In the genomic region with DNA sequence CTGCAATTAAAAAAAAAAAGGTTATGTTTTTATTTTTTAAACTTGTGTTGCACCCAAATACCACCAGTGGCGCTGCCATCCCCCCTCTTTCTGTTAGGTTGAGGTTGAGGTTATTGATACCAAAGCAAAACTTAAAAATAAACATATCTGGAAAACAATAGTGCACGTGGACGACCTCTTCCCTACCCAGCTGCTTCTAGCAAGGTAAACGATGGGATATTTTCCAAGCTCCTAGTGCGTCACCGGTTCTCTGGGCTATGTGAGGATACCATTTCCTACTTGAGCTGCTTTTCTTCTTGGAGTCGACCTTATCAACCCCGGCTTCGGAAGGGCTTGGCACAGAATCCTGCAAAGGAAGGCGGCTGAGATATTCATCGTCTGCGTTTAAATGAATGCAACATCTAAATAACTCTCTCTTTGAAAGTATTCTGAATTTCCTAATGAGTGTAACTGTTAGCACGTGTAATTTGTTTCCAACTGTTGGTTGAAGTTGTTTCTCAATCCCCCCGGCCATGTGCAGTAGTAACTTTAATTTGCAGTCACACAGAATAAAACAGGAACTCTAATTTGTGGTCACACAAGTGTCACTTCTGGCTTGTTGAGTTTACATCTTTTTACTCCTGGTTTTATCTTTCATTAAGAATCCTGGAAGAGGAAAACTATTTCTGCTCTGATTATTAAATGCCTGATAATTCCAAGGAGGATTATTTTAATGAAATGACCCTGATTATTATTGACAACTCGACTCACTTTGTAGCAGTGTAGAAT, we compare ENCODE assay signal across 8 cellular contexts. TPM values are rescaled to one million over a fixed set of nuclear protein-coding genes. Genes with fewer than 3 reads are reported as not detected.
DNase-seq lines count a peak whose midpoint lies in the region; ATAC-seq and TF ChIP-seq lines count a peak whose summit lies in the region.

No MANE protein-coding gene starts in this region.

- peak overlapping the region; percentile 97 for H2AFZ ChIP-seq in parathyroid adenoma

- no peaks in the 10 kb centered on the region for H3K9me3 Mint-ChIP-seq in activated naive CD8-positive, alpha-beta T cell treated with anti-CD3 and anti-CD28 coated beads, Interleukin-2, amount 10 ng/mL, durations not matched to agents 7 days and 5 days

- TF ChIP-seq CTCF in HEK293 (tag by site-specific recombination; IDR thresholded peaks at IDR 0.05) (no peak), parathyroid adenoma (IDR thresholded peaks at IDR 0.05) (no peak)

- H3K4me1 ChIP-seq in HEK293 (ENCODE audit: control insufficient read depth, insufficient read depth, low read length): 0 out of 2 replicates have a peak, but pooled peaks cover 4% of the 10 kb centered on the region
- no peaks in the 10 kb centered on the region for H3K4me1 ChIP-seq in parathyroid adenoma

- H3K79me2 ChIP-seq in parathyroid adenoma: peaks cover 21% of the 10 kb centered on the region

- H3K27me3 ChIP-seq in parathyroid adenoma (ENCODE audit: control insufficient read depth, insufficient read depth, low read length): no peaks in the 10 kb centered on the region

- CTCF ChIA-PET in HEK293 (lab: Yijun Ruan, JAX): interaction anchor here (0.7 to 2.1 kb wide), 8 partner anchors 12 to 106 kb away, joined by 3 to 9 read pairs (median 6); a partner anchor contains a TSS

- H3K9ac ChIP-seq in parathyroid adenoma: no peak overlapping the region

- peak; percentile 14 for DNase-seq in COLO829 (ENCODE audit: low spot score)
- peak; percentile 17 for DNase-seq in NCI-H526 treated with DMSO at 0.1 percent for 48 hours (lab: John Stamatoyannopoulos, UW)
- peak; percentile 29 for DNase-seq in activated naive CD8-positive, alpha-beta T cell treated with anti-CD3 and anti-CD28 coated beads, Interleukin-2, amount 10 ng/mL, durations not matched to agents 7 days and 5 days
- DNase-seq in left ventricle myocardium superior: peak; percentile 33
- DNase-seq in posterior vena cava (ENCODE audit: low spot score): no peak
- no peak for DNase-seq in GDM1 (lab: John Stamatoyannopoulos, UW)

- H3K36me3 ChIP-seq in HEK293 (ENCODE audit: control insufficient read depth in 2 of 2, insufficient read depth in 1 of 2, low read length in 2 of 2) (peaks cover 0 to 4% of the 10 kb centered on the region in 2 experiments; a peak in 1 of 3 replicates), parathyroid adenoma (ENCODE audit: control insufficient read depth, insufficient read depth, low read length) (no peaks in the 10 kb centered on the region)

- H3K27ac ChIP-seq in HEK293 (ENCODE audit: extremely low read depth, low read depth, low read length): peak overlapping the region; percentile 95
- H3K27ac ChIP-seq in parathyroid adenoma: peak overlapping the region; percentile 93

- intact Hi-C loops in left ventricle myocardium superior (cut with micrococcal nuclease) (no loop called here), posterior vena cava (cut with DNase I) (no loop called here)

- H3K4me3 Mint-ChIP-seq in activated naive CD8-positive, alpha-beta T cell treated with anti-CD3 and anti-CD28 coated beads, Interleukin-2, amount 10 ng/mL, durations not matched to agents 7 days and 5 days: peak overlapping the region; percentile 98

- peak overlapping the region; percentile 98 for H3K27ac Mint-ChIP-seq in activated naive CD8-positive, alpha-beta T cell treated with anti-CD3 and anti-CD28 coated beads, Interleukin-2, amount 10 ng/mL, durations not matched to agents 7 days and 5 days

- no peak for ATAC-seq in activated naive CD8-positive, alpha-beta T cell treated with anti-CD3 and anti-CD28 coated beads, Interleukin-2, amount 10 ng/mL, durations not matched to agents 7 days and 5 days (ENCODE audit: low read depth)
- ATAC-seq in left ventricle myocardium superior: peak; percentile 26

- H3K9me3 ChIP-seq in HEK293 (ENCODE audit: control insufficient read depth, insufficient read depth, low read depth, low read length) (no peaks in the 10 kb centered on the region), parathyroid adenoma (ENCODE audit: control insufficient read depth, low read length) (no peaks in the 10 kb centered on the region)

- H3K4me3 ChIP-seq in HEK293 (ENCODE audit: low read depth, low read length) (peak overlapping the region; percentile 93), parathyroid adenoma (ENCODE audit: low read depth, low read length) (peak overlapping the region; percentile 92)

- peaks cover 30% of the 10 kb centered on the region for H3K4me1 Mint-ChIP-seq in activated naive CD8-positive, alpha-beta T cell treated with anti-CD3 and anti-CD28 coated beads, Interleukin-2, amount 10 ng/mL, durations not matched to agents 7 days and 5 days

- peaks cover 2% of the 10 kb centered on the region for H3K36me3 Mint-ChIP-seq in activated naive CD8-positive, alpha-beta T cell treated with anti-CD3 and anti-CD28 coated beads, Interleukin-2, amount 10 ng/mL, durations not matched to agents 7 days and 5 days

- H3K27me3 Mint-ChIP-seq in activated naive CD8-positive, alpha-beta T cell treated with anti-CD3 and anti-CD28 coated beads, Interleukin-2, amount 10 ng/mL, durations not matched to agents 7 days and 5 days: no peaks in the 10 kb centered on the region

- peak overlapping the region; percentile 92 for H3K4me2 ChIP-seq in parathyroid adenoma (ENCODE audit: low read length)

- POLR2A ChIA-PET in HEK293 (lab: Yijun Ruan, JAX): interaction anchor here (0.6 to 2.2 kb wide), 4 partner anchors 66 to 623 kb away, joined by 3 to 38 read pairs (median 4); a partner anchor contains a TSS
- POLR2A ChIA-PET in activated naive CD8-positive, alpha-beta T cell treated with anti-CD3 and anti-CD28 coated beads, Interleukin-2, amount 10 ng/mL, durations not matched to agents 7 days and 5 days (lab: Charles Lee): interaction anchor here (0.7 to 2.2 kb wide), 6 partner anchors 11 to 622 kb away, joined by 3 to 74 read pairs (median 4); a partner anchor contains a TSS

TF ChIP-seq in HEK293, 187 proteins besides CTCF, POLR2A, EP300 and RAD21 (continues in another document):
- TF ChIP-seq, protein P1, sequence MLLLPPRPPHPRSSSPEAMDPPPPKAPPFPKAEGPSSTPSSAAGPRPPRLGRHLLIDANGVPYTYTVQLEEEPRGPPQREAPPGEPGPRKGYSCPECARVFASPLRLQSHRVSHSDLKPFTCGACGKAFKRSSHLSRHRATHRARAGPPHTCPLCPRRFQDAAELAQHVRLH (tag by site-specific recombination; IDR thresholded peaks at IDR 0.05): no peak
- no peak for TF ChIP-seq ZNF211 (tag by site-specific recombination; IDR thresholded peaks at IDR 0.05; ENCODE audit: low read depth)
- TF ChIP-seq ZNF423 (tag by site-specific recombination; IDR thresholded peaks at IDR 0.05): no peak
- no peak for TF ChIP-seq TCF7L2 (IDR thresholded peaks at IDR 0.05; ENCODE audit: borderline replicate concordance, low read depth, low read length)
- TF ChIP-seq, protein P2, sequence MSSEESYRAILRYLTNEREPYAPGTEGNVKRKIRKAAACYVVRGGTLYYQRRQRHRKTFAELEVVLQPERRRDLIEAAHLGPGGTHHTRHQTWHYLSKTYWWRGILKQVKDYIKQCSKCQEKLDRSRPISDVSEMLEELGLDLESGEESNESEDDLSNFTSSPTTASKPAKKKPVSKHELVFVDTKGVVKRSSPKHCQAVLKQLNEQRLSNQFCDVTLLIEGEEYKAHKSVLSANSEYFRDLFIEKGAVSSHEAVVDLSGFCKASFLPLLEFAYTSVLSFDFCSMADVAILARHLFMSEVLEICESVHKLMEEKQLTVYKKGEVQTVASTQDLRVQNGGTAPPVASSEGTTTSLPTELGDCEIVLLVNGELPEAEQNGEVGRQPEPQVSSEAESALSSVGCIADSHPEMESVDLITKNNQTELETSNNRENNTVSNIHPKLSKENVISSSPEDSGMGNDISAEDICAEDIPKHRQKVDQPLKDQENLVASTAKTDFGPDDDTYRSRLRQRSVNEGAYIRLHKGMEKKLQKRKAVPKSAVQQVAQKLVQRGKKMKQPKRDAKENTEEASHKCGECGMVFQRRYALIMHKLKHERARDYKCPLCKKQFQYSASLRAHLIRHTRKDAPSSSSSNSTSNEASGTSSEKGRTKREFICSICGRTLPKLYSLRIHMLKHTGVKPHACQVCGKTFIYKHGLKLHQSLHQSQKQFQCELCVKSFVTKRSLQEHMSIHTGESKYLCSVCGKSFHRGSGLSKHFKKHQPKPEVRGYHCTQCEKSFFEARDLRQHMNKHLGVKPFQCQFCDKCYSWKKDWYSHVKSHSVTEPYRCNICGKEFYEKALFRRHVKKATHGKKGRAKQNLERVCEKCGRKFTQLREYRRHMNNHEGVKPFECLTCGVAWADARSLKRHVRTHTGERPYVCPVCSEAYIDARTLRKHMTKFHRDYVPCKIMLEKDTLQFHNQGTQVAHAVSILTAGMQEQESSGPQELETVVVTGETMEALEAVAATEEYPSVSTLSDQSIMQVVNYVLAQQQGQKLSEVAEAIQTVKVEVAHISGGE (tag by site-specific recombination; conservative IDR thresholded peaks at IDR 0.05; ENCODE audit: low read depth): no peak
- TF ChIP-seq PRDM1 (tag by site-specific recombination; IDR thresholded peaks at IDR 0.05): peak; percentile 28; the same call in 1 of the 2 replicates
- TF ChIP-seq, protein P3, sequence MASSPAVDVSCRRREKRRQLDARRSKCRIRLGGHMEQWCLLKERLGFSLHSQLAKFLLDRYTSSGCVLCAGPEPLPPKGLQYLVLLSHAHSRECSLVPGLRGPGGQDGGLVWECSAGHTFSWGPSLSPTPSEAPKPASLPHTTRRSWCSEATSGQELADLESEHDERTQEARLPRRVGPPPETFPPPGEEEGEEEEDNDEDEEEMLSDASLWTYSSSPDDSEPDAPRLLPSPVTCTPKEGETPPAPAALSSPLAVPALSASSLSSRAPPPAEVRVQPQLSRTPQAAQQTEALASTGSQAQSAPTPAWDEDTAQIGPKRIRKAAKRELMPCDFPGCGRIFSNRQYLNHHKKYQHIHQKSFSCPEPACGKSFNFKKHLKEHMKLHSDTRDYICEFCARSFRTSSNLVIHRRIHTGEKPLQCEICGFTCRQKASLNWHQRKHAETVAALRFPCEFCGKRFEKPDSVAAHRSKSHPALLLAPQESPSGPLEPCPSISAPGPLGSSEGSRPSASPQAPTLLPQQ (tag by site-specific recombination; IDR thresholded peaks at IDR 0.05): no peak
- TF ChIP-seq KLF10 (tag by site-specific recombination; IDR thresholded peaks at IDR 0.05): no peak
- TF ChIP-seq ZNF830 (tag by site-specific recombination; IDR thresholded peaks at IDR 0.05; ENCODE audit: low read depth): no peak
- TF ChIP-seq ZNF707 (tag by site-specific recombination; IDR thresholded peaks at IDR 0.05): no peak
- no peak for TF ChIP-seq ZNF549 (tag by site-specific recombination; IDR thresholded peaks at IDR 0.05)

RNA-seq across cellular contexts. Expression of a gene that starts 1.0 kb away (rescaled TPM):
- total RNA-seq in activated naive CD8-positive, alpha-beta T cell treated with anti-CD3 and anti-CD28 coated beads, Interleukin-2, amount 10 ng/mL, durations not matched to agents 7 days and 5 days: 10 to 100 TPM; 22.2 to 23.5 TPM
- 31.6 TPM for total RNA-seq in left ventricle myocardium superior
- 10 to 100 TPM; 32.4 to 46.1 TPM for total RNA-seq in posterior vena cava

Comparison
In these comparisons a context has a peak if more than half of its experiments do, and no peak if none do; other contexts are left out.
1. DNase-seq: peak in COLO829 (single experiment), NCI-H526 treated with DMSO at 0.1 percent for 48 hours (single experiment), activated naive CD8-positive, alpha-beta T cell treated with anti-CD3 and anti-CD28 coated beads, Interleukin-2, amount 10 ng/mL, durations not matched to agents 7 days and 5 days (single experiment) and left ventricle myocardium superior (single experiment); none in posterior vena cava (single experiment) and GDM1 (single experiment).